Comparison of ENCODE assay signal across 1 cellular context in genomic region chr3:52200981-52201679, GRCh38.
TF ChIP-seq lines count a peak whose summit lies in the region.

No MANE protein-coding gene starts in this region.

TF ChIP-seq in IMR-90, 13 proteins besides CTCF, POLR2A, EP300 and RAD21 (continued from another document):
- TF ChIP-seq USF2 (IDR thresholded peaks at IDR 0.05; ENCODE audit: low read depth, low read length) (no peak), ELK1 (IDR thresholded peaks at IDR 0.05; ENCODE audit: borderline replicate concordance, low read depth, low read length) (no peak), BHLHE40 (IDR thresholded peaks at IDR 0.05; ENCODE audit: low read depth, low read length) (no peak)
